Comparison of ENCODE assay signal across 13 cellular contexts in genomic region chr4:110119347-110119746, GRCh38.
DNase-seq lines count a peak whose midpoint lies in the region; ATAC-seq and TF ChIP-seq lines count a peak whose summit lies in the region.
"Had no signal": no experiment of that assay in that cellular context is flagged by ENCODE, and none has a peak within 500 bp of the region (broad histone marks: within the 10 kb centered on the region; RNA-seq: fewer than 3 reads in every experiment).

No MANE protein-coding gene starts in this region.

- no peaks in the 10 kb centered on the region for H3K36me3 Mint-ChIP-seq in Calu3 (ENCODE audit: insufficient read depth, unreplicated experiment)
- no peaks in the 10 kb centered on the region for H3K36me3 Mint-ChIP-seq in stimulated activated effector memory CD8-positive, alpha-beta T cell treated with anti-CD3 and anti-CD28 coated beads, Interleukin-12 subunit alpha, Interleukin-12 subunit beta, amount 100 ng/mL, for 72 hours

- CTCF ChIA-PET in Calu3 (lab: Charles Lee) (interaction anchor here (0.8 to 1.2 kb wide), 2 partner anchors 19 to 73 kb away, joined by 3 read pairs; no protein-coding TSS in a partner anchor), SK-N-SH (lab: Yijun Ruan, JAX) (interaction anchor here (0.6 kb wide), 1 partner anchor 55 kb away, joined by 3 read pairs; no protein-coding TSS in a partner anchor)

- WGBS in SK-N-SH (ENCODE audit: low lambda C conversion rate): 91% methylated on average over 3 of the region's 3 CpGs

- H3K27me3 Mint-ChIP-seq in Calu3 (ENCODE audit: unreplicated experiment): no peaks in the 10 kb centered on the region

- ATAC-seq in GM21381 (IDR thresholded peaks at IDR 0.05; ENCODE audit: unreplicated experiment) (peak; percentile 56), left colon (peak; percentile 97)
- ATAC-seq in stimulated activated effector memory CD8-positive, alpha-beta T cell treated with anti-CD3 and anti-CD28 coated beads, Interleukin-12 subunit alpha, Interleukin-12 subunit beta, amount 100 ng/mL, for 72 hours: no peak

- intact Hi-C loops in Calu3 (cut with micrococcal nuclease; ENCODE audit: unreplicated experiment): no loop called here
- intact Hi-C loops in left colon (cut with DNase I, micrococcal nuclease): no loop called here

- peak overlapping the region; percentile 29 to 35; a peak in 3 of 4 replicates for H3K27ac ChIP-seq in SK-N-SH (ENCODE audit: low read depth in 2 of 2, low read length in 1 of 2)
- H3K27ac ChIP-seq: HL-60 had no signal

- H3K4me3 Mint-ChIP-seq in Calu3 (ENCODE audit: low read depth, unreplicated experiment): no peak overlapping the region
- H3K4me3 Mint-ChIP-seq in stimulated activated effector memory CD8-positive, alpha-beta T cell treated with anti-CD3 and anti-CD28 coated beads, Interleukin-12 subunit alpha, Interleukin-12 subunit beta, amount 100 ng/mL, for 72 hours: no peak overlapping the region

- peaks cover 8% of the 10 kb centered on the region for H3K4me1 Mint-ChIP-seq in Calu3 (ENCODE audit: low read depth, unreplicated experiment)
- peaks cover 6% of the 10 kb centered on the region for H3K4me1 Mint-ChIP-seq in stimulated activated effector memory CD8-positive, alpha-beta T cell treated with anti-CD3 and anti-CD28 coated beads, Interleukin-12 subunit alpha, Interleukin-12 subunit beta, amount 100 ng/mL, for 72 hours

- H3K9me3 Mint-ChIP-seq in Calu3 (ENCODE audit: low read depth, unreplicated experiment): no peaks in the 10 kb centered on the region
- H3K9me3 Mint-ChIP-seq in stimulated activated effector memory CD8-positive, alpha-beta T cell treated with anti-CD3 and anti-CD28 coated beads, Interleukin-12 subunit alpha, Interleukin-12 subunit beta, amount 100 ng/mL, for 72 hours: no peaks in the 10 kb centered on the region

- TF ChIP-seq EP300 in SK-N-SH (IDR thresholded peaks at IDR 0.05; ENCODE audit: borderline replicate concordance in 1 of 2, low read depth in 1 of 2, low read length in 1 of 2): no peak

- H2AFZ ChIP-seq in SK-N-SH (ENCODE audit: low read depth): no peak overlapping the region

- no peak overlapping the region for H3K4me3 ChIP-seq in SK-N-SH (ENCODE audit: low read depth in 2 of 2, low read length in 1 of 2)

- DNase-seq in Calu3 (peak; percentile 47), SK-N-SH (no peak), left colon (peak; percentile 34 to 59), NCI-H2171 (lab: John Stamatoyannopoulos, UW) (no peak), NCI-H446 treated with DMSO at 0.1 percent for 48 hours (lab: John Stamatoyannopoulos, UW) (no peak), mesenteric fat pad (ENCODE audit: low spot score) (no peak)
- no peak for DNase-seq in stimulated activated effector memory CD8-positive, alpha-beta T cell treated with anti-CD3 and anti-CD28 coated beads, Interleukin-12 subunit alpha, Interleukin-12 subunit beta, amount 100 ng/mL, for 72 hours (ENCODE audit: low spot score in 2 of 2)
- DNase-seq: activated CD4-positive, alpha-beta T cell treated with anti-CD3 and anti-CD28 coated beads for 48 hours; amniotic stem cell; C1 segment of cervical spinal cord; NCI-H187 had no signal

- no peaks in the 10 kb centered on the region for H3K27me3 ChIP-seq in SK-N-SH (ENCODE audit: insufficient read depth)

- no peaks in the 10 kb centered on the region for H4K20me1 ChIP-seq in SK-N-SH (ENCODE audit: insufficient read depth)

- no peaks in the 10 kb centered on the region for H3K9me2 ChIP-seq in SK-N-SH

- no TSS peak for BruUV-seq in Calu3 (replicated peaks; lab: Mats Ljungman, UMichigan)

- no peaks in the 10 kb centered on the region for H3K36me3 ChIP-seq in SK-N-SH (replicated peaks in 1 of 2; ENCODE audit: control insufficient read depth in 1 of 2, insufficient read depth in 2 of 2, low read length in 1 of 2)

- H3K4me2 ChIP-seq in SK-N-SH: peak overlapping the region; percentile 34; the same call in 1 of the 2 replicates

- no peak overlapping the region for H3K27ac Mint-ChIP-seq in Calu3 (ENCODE audit: unreplicated experiment)
- H3K27ac Mint-ChIP-seq in stimulated activated effector memory CD8-positive, alpha-beta T cell treated with anti-CD3 and anti-CD28 coated beads, Interleukin-12 subunit alpha, Interleukin-12 subunit beta, amount 100 ng/mL, for 72 hours: no peak overlapping the region

- peaks cover 0 to 5% of the 10 kb centered on the region in 2 experiments; a peak in 1 of 4 replicates for H3K4me1 ChIP-seq in SK-N-SH (ENCODE audit: control insufficient read depth in 1 of 2, insufficient read depth in 2 of 2, low read depth in 1 of 2, low read length in 1 of 2)

- peaks cover 3% of the 10 kb centered on the region for H3F3A ChIP-seq in SK-N-SH (replicated peaks; ENCODE audit: insufficient read depth)

- POLR2A ChIA-PET in SK-N-SH (lab: Yijun Ruan, JAX): no interaction called here

- no peak for TF ChIP-seq RAD21 in SK-N-SH (IDR thresholded peaks at IDR 0.05; ENCODE audit: low read length)

- no peak overlapping the region for H3K9ac ChIP-seq in SK-N-SH

- no peaks in the 10 kb centered on the region for H3K79me2 ChIP-seq in SK-N-SH (ENCODE audit: insufficient read depth)

- no peak for TF ChIP-seq CTCF in Calu3 (IDR thresholded peaks at IDR 0.05; ENCODE audit: unreplicated experiment)
- TF ChIP-seq CTCF in SK-N-SH (IDR thresholded peaks at IDR 0.05): no peak

- H3K9me3 ChIP-seq in SK-N-SH: no peaks in the 10 kb centered on the region

TF ChIP-seq in SK-N-SH, 30 proteins besides CTCF, POLR2A, EP300 and RAD21:
- TF ChIP-seq YY1 (IDR thresholded peaks at IDR 0.05; ENCODE audit: low read depth): no peak
- TF ChIP-seq TEAD4 (IDR thresholded peaks at IDR 0.05; ENCODE audit: borderline replicate concordance, insufficient read depth): no peak
- no peak for TF ChIP-seq GABPA (IDR thresholded peaks at IDR 0.05; ENCODE audit: low read depth)
- no peak for TF ChIP-seq FOXM1 (IDR thresholded peaks at IDR 0.05; ENCODE audit: low read depth)
- no peak for TF ChIP-seq IRF3 (IDR thresholded peaks at IDR 0.05; ENCODE audit: low read depth, low read length)
- TF ChIP-seq RFX5 (IDR thresholded peaks at IDR 0.05; ENCODE audit: low read length): peak; percentile 70; the same call in 1 of the 2 replicates
- no peak for TF ChIP-seq NRF1 (IDR thresholded peaks at IDR 0.05; ENCODE audit: low read depth, low read length)

Comparison
In these comparisons a context has a peak if more than half of its experiments do, and no peak if none do; other contexts are left out.
1. DNase-seq: peak in Calu3 (single experiment) and left colon (2 of 2); none in SK-N-SH (single experiment), NCI-H2171 (single experiment), NCI-H446 treated with DMSO at 0.1 percent for 48 hours (single experiment), mesenteric fat pad (single experiment) and stimulated activated effector memory CD8-positive, alpha-beta T cell treated with anti-CD3 and anti-CD28 coated beads, Interleukin-12 subunit alpha, Interleukin-12 subunit beta, amount 100 ng/mL, for 72 hours (0 of 2).